Comparison of ENCODE assay signal across 1 cellular context in the genomic region with DNA sequence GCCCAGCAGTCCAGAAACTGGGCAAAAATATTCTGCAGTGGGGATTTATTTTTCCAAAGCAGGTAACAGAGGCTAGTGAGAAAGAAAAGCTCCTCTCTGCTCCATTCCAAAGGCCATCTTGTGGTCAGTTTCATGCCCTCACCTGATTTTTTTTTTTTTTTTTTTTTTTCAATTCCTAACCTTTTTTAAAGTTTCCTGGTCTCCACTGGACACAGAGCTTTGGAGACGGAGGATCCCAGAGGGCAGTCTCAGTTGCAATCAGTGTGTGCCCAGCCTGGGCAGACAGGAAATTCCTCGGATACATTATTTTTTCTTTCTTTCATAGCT.
TF ChIP-seq lines count a peak whose summit lies in the region.

No MANE protein-coding gene starts in this region.

TF ChIP-seq in H1, 55 proteins besides CTCF, POLR2A, EP300 and RAD21:
- TF ChIP-seq KDM4A (IDR thresholded peaks at IDR 0.05; ENCODE audit: low read depth, low read length, severe bottlenecking) (no peak), ZNF274 (IDR thresholded peaks at IDR 0.05; ENCODE audit: borderline replicate concordance, extremely low read depth, low read length) (no peak), SIX5 (IDR thresholded peaks at IDR 0.05; ENCODE audit: low read depth, low read length) (no peak)
